In the genomic region with DNA sequence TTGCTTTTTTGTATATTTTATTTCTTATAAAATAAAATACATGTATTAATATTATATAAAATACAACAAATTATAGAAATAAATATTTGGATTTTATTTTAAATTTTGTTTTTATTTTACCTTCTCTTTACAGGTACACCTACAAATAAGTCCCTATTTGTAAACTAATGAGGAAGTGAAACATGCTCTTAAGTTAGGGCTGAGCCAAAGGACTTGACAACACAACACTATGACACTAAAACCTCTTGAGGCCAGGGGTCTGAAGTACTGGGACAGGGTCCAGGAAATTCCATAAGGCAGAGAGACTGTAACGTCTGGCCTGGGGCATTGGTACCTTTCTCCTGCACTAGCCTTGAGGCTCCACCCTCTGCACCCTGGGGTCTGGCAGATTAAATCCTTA, we compare ENCODE assay signal across 19 cellular contexts.
"Had no signal": no experiment of that assay in that cellular context is flagged by ENCODE, and none has a peak within 500 bp of the region (broad histone marks: within the 10 kb centered on the region; RNA-seq: fewer than 3 reads in every experiment).

No MANE protein-coding gene starts in this region.

- H3K36me3 ChIP-seq: adrenal gland, breast epithelium, esophagus muscularis mucosa, upper lobe of right lung had no signal

- DNase-seq: activated CD4-positive, alpha-beta T cell treated with anti-CD3 and anti-CD28 coated beads, Interleukin-2, amount 50 U/mL, for 4 hours; activated gamma-delta T cell; adrenal gland; cerebellar nuclear complex; effector CD4-positive, alpha-beta T cell; immature natural killer cell; mesenchymal stem cell; mucosa of descending colon; naive B cell; retina; stimulated activated CD4-positive, alpha-beta T cell treated with anti-CD3 and anti-CD28 coated beads, Interleukin-1b, Interleukin-23, amount 100 ng/mL, for 48 hours; stimulated activated CD8-positive, alpha-beta memory T cell treated with anti-CD3 and anti-CD28 coated beads, Interleukin-4, amount 100 ng/mL, for 48 hours; stimulated activated naive CD4-positive, alpha-beta T cell; upper lobe of right lung had no signal

- H3K4me3 ChIP-seq: adrenal gland, breast epithelium, esophagus muscularis mucosa, mucosa of descending colon, upper lobe of right lung had no signal

- ATAC-seq: activated naive CD4-positive, alpha-beta T cell treated with anti-CD3 and anti-CD28 coated beads, Interleukin-2, amount 50 U/mL, for 72 hours; mucosa of descending colon; upper lobe of right lung had no signal

- H3K27me3 ChIP-seq: adrenal gland, breast epithelium, esophagus muscularis mucosa, upper lobe of right lung had no signal

- H3K4me1 ChIP-seq: adrenal gland, breast epithelium, esophagus muscularis mucosa, upper lobe of right lung had no signal

- H3K9me3 ChIP-seq: adrenal gland, upper lobe of right lung had no signal

- H3K27ac ChIP-seq: adrenal gland, breast epithelium, esophagus muscularis mucosa, upper lobe of right lung had no signal

- FAIRE-seq: astrocyte, endothelial cell of umbilical vein had no signal
